20 cellular contexts compared by ENCODE assay signal in the genomic region with DNA sequence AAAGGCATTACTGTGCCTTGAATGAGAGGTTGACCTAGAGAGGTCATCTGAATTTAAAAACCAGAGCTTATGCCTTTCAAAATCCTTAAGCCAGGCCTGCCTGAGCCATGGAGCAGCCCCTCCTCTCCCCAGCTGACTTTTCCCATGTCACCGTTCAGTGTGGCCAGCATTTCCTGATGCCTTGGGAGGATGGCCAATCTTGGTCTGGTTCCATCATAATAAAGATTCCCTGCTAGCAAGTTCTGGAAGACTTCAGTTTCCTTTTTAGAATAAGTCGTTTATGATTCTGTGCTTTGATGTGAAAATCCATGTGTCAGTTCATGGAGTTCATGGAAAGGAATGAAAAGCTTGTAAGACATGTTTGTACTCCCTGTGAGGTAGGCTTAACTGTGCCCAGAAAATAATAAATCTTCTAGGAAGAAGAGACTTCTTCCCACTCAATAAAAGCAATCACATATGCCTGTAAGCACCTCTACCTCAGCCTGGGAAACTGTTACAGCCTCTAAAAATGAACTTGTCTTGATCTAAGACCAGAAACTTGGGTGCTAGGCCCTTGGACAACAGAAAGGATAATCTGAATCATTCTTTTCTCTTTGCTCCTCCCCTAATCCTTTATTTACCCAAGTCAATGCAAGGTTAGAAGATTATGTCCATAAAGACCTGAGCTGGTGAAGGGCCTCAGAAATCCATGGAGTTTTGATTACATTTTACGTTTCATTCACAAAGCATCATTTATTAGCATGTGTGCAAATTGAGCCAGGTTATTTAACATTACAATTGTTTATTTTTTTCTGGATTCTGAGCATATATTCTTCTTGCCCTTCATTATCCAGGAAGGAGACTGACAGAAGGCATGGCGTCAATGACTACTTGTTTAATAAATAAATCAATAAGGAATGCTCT.
DNase-seq lines count a peak whose midpoint lies in the region; TF ChIP-seq lines count a peak whose summit lies in the region.
"Had no signal": no experiment of that assay in that cellular context is flagged by ENCODE, and none has a peak within 500 bp of the region (broad histone marks: within the 10 kb centered on the region; RNA-seq: fewer than 3 reads in every experiment).

No MANE protein-coding gene starts in this region.

- H3K4me1 ChIP-seq in adipocyte (ENCODE audit: control insufficient read depth, insufficient read depth, low read length) = no peaks in the 10 kb centered on the region
- peaks cover 0 to 22% (median 14%) of the 10 kb centered on the region in 4 donors for H3K4me1 ChIP-seq in esophagus muscularis mucosa
- H3K4me1 ChIP-seq: thyroid gland had no signal

- H3K36me3 ChIP-seq in adipocyte (ENCODE audit: control insufficient read depth, insufficient read depth, low read length, severe bottlenecking) (no peaks in the 10 kb centered on the region), esophagus muscularis mucosa (no peaks in the 10 kb centered on the region)
- H3K36me3 ChIP-seq: thyroid gland had no signal

- WGBS in esophagus muscularis mucosa = 37% methylated on average over 4 of the region's 4 CpGs

- peaks cover 10% of the 10 kb centered on the region for H3K9me3 Mint-ChIP-seq in nephron
- H3K9me3 Mint-ChIP-seq in type B pancreatic cell = peaks cover 4% of the 10 kb centered on the region
- H3K9me3 Mint-ChIP-seq: activated T-helper 1 cell treated with anti-CD3 and anti-CD28 coated beads, Interleukin-12 subunit alpha, Interleukin-12 subunit beta, Interleukin-2, Interleukin-4 antibody, amounts not matched to agents 30 ng/mL and 10 ng/mL and 1 ng/mL, durations not matched to agents 14 hours and 24 hours and 36 hours; effector memory CD8-positive, alpha-beta T cell had no signal

- no peak for TF ChIP-seq POLR2A in esophagus muscularis mucosa (IDR thresholded peaks at IDR 0.05; ENCODE audit: low read depth)

- no peaks in the 10 kb centered on the region for H3K9me3 ChIP-seq in adipocyte (ENCODE audit: control insufficient read depth, low read length)
- peaks cover 0 to 7% (median 0%) of the 10 kb centered on the region in 4 donors for H3K9me3 ChIP-seq in esophagus muscularis mucosa
- H3K9me3 ChIP-seq: thyroid gland had no signal

- H3K4me1 Mint-ChIP-seq in nephron (peaks cover 8% of the 10 kb centered on the region), type B pancreatic cell (ENCODE audit: unreplicated experiment) (peaks cover 10% of the 10 kb centered on the region)

- no peaks in the 10 kb centered on the region for H3K36me3 Mint-ChIP-seq in nephron (ENCODE audit: low read depth)
- peaks cover 3% of the 10 kb centered on the region for H3K36me3 Mint-ChIP-seq in type B pancreatic cell
- H3K36me3 Mint-ChIP-seq: stimulated activated naive B cell treated with anti-CD40 and anti-IgM and Interleukin-4, amounts not matched to agents 10 μg/mL and 1 μg/mL and 100 μg/mL, for 72 hours had no signal

- TF ChIP-seq CTCF in esophagus muscularis mucosa (IDR thresholded peaks at IDR 0.05) (no peak), nephron (IDR thresholded peaks at IDR 0.05; ENCODE audit: unreplicated experiment in 3 of 3) (no peak), type B pancreatic cell (conservative IDR thresholded peaks at IDR 0.05) (no peak)

- H3K4me3 Mint-ChIP-seq in nephron (no peak overlapping the region), type B pancreatic cell (no peak overlapping the region)
- H3K4me3 Mint-ChIP-seq: activated T-helper 1 cell treated with anti-CD3 and anti-CD28 coated beads, Interleukin-12 subunit alpha, Interleukin-12 subunit beta, Interleukin-2, Interleukin-4 antibody, amounts not matched to agents 30 ng/mL and 10 ng/mL and 1 ng/mL, durations not matched to agents 14 hours and 24 hours and 36 hours; effector memory CD8-positive, alpha-beta T cell; stimulated activated naive B cell treated with anti-CD40 and anti-IgM and Interleukin-4, amounts not matched to agents 10 μg/mL and 1 μg/mL and 100 μg/mL, for 72 hours had no signal

- peaks cover 4% of the 10 kb centered on the region for H3K27me3 Mint-ChIP-seq in nephron (ENCODE audit: low read depth)
- H3K27me3 Mint-ChIP-seq in type B pancreatic cell = no peaks in the 10 kb centered on the region
- H3K27me3 Mint-ChIP-seq: effector memory CD8-positive, alpha-beta T cell; stimulated activated naive B cell treated with anti-CD40 and anti-IgM and Interleukin-4, amounts not matched to agents 10 μg/mL and 1 μg/mL and 100 μg/mL, for 72 hours had no signal

- peak; percentile 38 for DNase-seq in adipocyte (ENCODE audit: low read depth)
- DNase-seq in esophagus muscularis mucosa (ENCODE audit: extremely low spot score) = no peak
- no peak for DNase-seq in type B pancreatic cell (ENCODE audit: extremely low spot score, unreplicated experiment)
- DNase-seq in activated effector memory CD4-positive, alpha-beta T cell treated with anti-CD3 and anti-CD28 coated beads, Interleukin-2, amount 50 U/mL, for 16 hours = no peak
- no peak for DNase-seq in DMS 273 (lab: John Stamatoyannopoulos, UW; ENCODE audit: unreplicated experiment)
- no peak for DNase-seq in NCI-H2171 (lab: John Stamatoyannopoulos, UW)
- DNase-seq: activated CD4-positive, alpha-beta T cell treated with anti-CD3 and anti-CD28 coated beads for 4 hours; caudate nucleus; effector memory CD8-positive, alpha-beta T cell; Karpas-422; midbrain; NCI-H1048; NCI-H2081; NCI-H510A treated with DMSO at 0.1 percent for 48 hours; retina; stimulated activated naive B cell treated with anti-CD40 and anti-IgM and Interleukin-4, amounts not matched to agents 10 μg/mL and 1 μg/mL and 100 μg/mL, for 72 hours; SW 1271; thyroid gland had no signal

- peak overlapping the region; percentile 61 to 75 (median 66) for H3K27ac ChIP-seq in esophagus muscularis mucosa (replicated peaks in 1 of 4)
- H3K27ac ChIP-seq: thyroid gland had no signal

- no peak overlapping the region for H3K9ac ChIP-seq in adipocyte (ENCODE audit: low read length)

- H3K27me3 ChIP-seq in adipocyte (replicated peaks; ENCODE audit: control insufficient read depth, insufficient read depth, low read length) (no peaks in the 10 kb centered on the region), esophagus muscularis mucosa (no peaks in the 10 kb centered on the region)
- H3K27me3 ChIP-seq: thyroid gland had no signal

- peak; percentile 56 for TF ChIP-seq EP300 in esophagus muscularis mucosa (IDR thresholded peaks at IDR 0.05)

- H3K4me3 ChIP-seq in adipocyte (ENCODE audit: low read length) (no peak overlapping the region), esophagus muscularis mucosa (no peak overlapping the region)
- H3K4me3 ChIP-seq: thyroid gland had no signal

- intact Hi-C loops in esophagus muscularis mucosa (cut with DNase I) = no loop called here

- peak overlapping the region; percentile 48 to 60 (median 49) for H3K27ac Mint-ChIP-seq in nephron
- peak overlapping the region; percentile 10 for H3K27ac Mint-ChIP-seq in type B pancreatic cell
- H3K27ac Mint-ChIP-seq: activated T-helper 1 cell treated with anti-CD3 and anti-CD28 coated beads, Interleukin-12 subunit alpha, Interleukin-12 subunit beta, Interleukin-2, Interleukin-4 antibody, amounts not matched to agents 30 ng/mL and 10 ng/mL and 1 ng/mL, durations not matched to agents 14 hours and 24 hours and 36 hours; effector memory CD8-positive, alpha-beta T cell had no signal
